Comparison of ENCODE assay signal across 25 cellular contexts in genomic region chr3:14331273-14331672, GRCh38.
DNase-seq lines count a peak whose midpoint lies in the region; ATAC-seq, FAIRE-seq and TF ChIP-seq lines count a peak whose summit lies in the region.
"Had no signal": no experiment of that assay in that cellular context is flagged by ENCODE, and none has a peak within 500 bp of the region (broad histone marks: within the 10 kb centered on the region; RNA-seq: fewer than 3 reads in every experiment).

No MANE protein-coding gene starts in this region.

- H3K27ac ChIP-seq in colonic mucosa: no peak overlapping the region
- H3K27ac ChIP-seq in stomach: peak overlapping the region; percentile 38 to 89 (median 73)
- H3K27ac ChIP-seq: BLaER1, PC-9 had no signal

- DNase-seq in HT-29 (ENCODE audit: low spot score) (peak; percentile 37), colonic mucosa (peak; percentile 79), mucosa of descending colon (peak; percentile 71 to 74 (median 71)), stomach (peak; percentile 48), NAMALWA (ENCODE audit: low spot score) (no peak), SW 1271 (lab: John Stamatoyannopoulos, UW) (no peak), GM12892 (ENCODE audit: insufficient read length) (no peak)
- DNase-seq: CD4-positive, CD25-positive, alpha-beta regulatory T cell; HCEC 1CT; Kasumi-1; NCI-H1105; NCI-H1436 treated with DMSO at 0.1 percent for 48 hours; NCI-H187 treated with DMSO at 0.1 percent for 48 hours; NCI-H2171 treated with DMSO at 0.1 percent for 48 hours; NCI-H345; NCI-H524; NCI-H82; NK-92 treated with Interleukin-12 subunit alpha and Interleukin-12 subunit beta, amount 100 ng/mL, for 24 hours; PC-9; RPMI8226; SHP77 had no signal

- H3K27me3 ChIP-seq in colonic mucosa (no peaks in the 10 kb centered on the region), stomach (no peaks in the 10 kb centered on the region)
- H3K27me3 ChIP-seq: BLaER1 had no signal

- intact Hi-C loops in colonic mucosa (cut with DNase I) (no loop called here), mucosa of descending colon (cut with DNase I, micrococcal nuclease) (no loop called here), stomach (cut with DNase I; ENCODE audit: low total_unique reads) (no loop called here)

- no peak for TF ChIP-seq CTCF in colonic mucosa (IDR thresholded peaks at IDR 0.05)
- no peak for TF ChIP-seq CTCF in mucosa of descending colon (IDR thresholded peaks at IDR 0.05)
- TF ChIP-seq CTCF in stomach (IDR thresholded peaks at IDR 0.05): no peak

- TF ChIP-seq EP300 in stomach (IDR thresholded peaks at IDR 0.05): no peak

- H3K9ac ChIP-seq in colonic mucosa (ENCODE audit: low read depth in 2 of 2, low read length in 2 of 2): peak overlapping the region in 1 of 2 donors; percentile 9
- H3K9ac ChIP-seq: BLaER1 had no signal

- no peaks in the 10 kb centered on the region for H3K36me3 ChIP-seq in colonic mucosa
- no peaks in the 10 kb centered on the region for H3K36me3 ChIP-seq in mucosa of descending colon (ENCODE audit: low read depth)
- no peaks in the 10 kb centered on the region for H3K36me3 ChIP-seq in stomach
- H3K36me3 ChIP-seq: BLaER1 had no signal

- 46 to 71% (median 60%) methylated on average over 7 of the region's 7 CpGs for WGBS in stomach, 5 donors

- H3K4me3 ChIP-seq in colonic mucosa: no peak overlapping the region
- H3K4me3 ChIP-seq in mucosa of descending colon: no peak overlapping the region
- no peak overlapping the region for H3K4me3 ChIP-seq in stomach
- H3K4me3 ChIP-seq: BLaER1, GM23338, PC-9 had no signal

- H3K4me1 ChIP-seq in colonic mucosa (no peaks in the 10 kb centered on the region), mucosa of descending colon (ENCODE audit: low read depth) (no peaks in the 10 kb centered on the region), stomach (peaks cover 24 to 65% (median 33%) of the 10 kb centered on the region in 4 donors)

- ATAC-seq in mucosa of descending colon: peak; percentile 69
- ATAC-seq in GM19395 (IDR thresholded peaks at IDR 0.05; ENCODE audit: unreplicated experiment): no peak
- ATAC-seq: GM23338 had no signal

- H3K9me3 ChIP-seq in colonic mucosa (no peaks in the 10 kb centered on the region), mucosa of descending colon (no peaks in the 10 kb centered on the region), stomach (no peaks in the 10 kb centered on the region)
- H3K9me3 ChIP-seq: BLaER1 had no signal

- FAIRE-seq in GM12892 (lab: Jason Lieb, UNC): no peak
- FAIRE-seq: A204.1 had no signal

- TF ChIP-seq POLR2A in stomach (IDR thresholded peaks at IDR 0.05) (no peak), GM12892 (IDR thresholded peaks at IDR 0.05; ENCODE audit: low read depth, low read length) (no peak)

Comparison
In these comparisons a context has a peak if more than half of its experiments do, and no peak if none do; other contexts are left out.
1. DNase-seq: peak in HT-29 (single experiment), colonic mucosa (single experiment), mucosa of descending colon (3 of 3) and stomach (single experiment); none in NAMALWA (single experiment), SW 1271 (0 of 2) and GM12892 (single experiment).